1 cellular context compared by ENCODE assay signal in genomic region chr2:191476901-191477300, GRCh38.
A peak's percentile ranks its signal among the peaks of the same experiment; 100 is the strongest.
TF ChIP-seq lines count a peak whose summit lies in the region.

No MANE protein-coding gene starts in this region.

TF ChIP-seq in HepG2, 621 proteins besides CTCF, POLR2A, EP300 and RAD21 (continued from another document):
- TF ChIP-seq ZNF687 (CRISPR knock-in tag; IDR thresholded peaks at IDR 0.05) (no peak), GRHL1 (CRISPR knock-in tag; conservative IDR thresholded peaks at IDR 0.05) (no peak), DRAP1 (CRISPR knock-in tag; IDR thresholded peaks at IDR 0.05) (no peak), STAG1 (CRISPR knock-in tag; IDR thresholded peaks at IDR 0.05) (peak; percentile 32), RCOR2 (CRISPR knock-in tag; IDR thresholded peaks at IDR 0.05) (no peak), THAP11 (CRISPR knock-in tag; IDR thresholded peaks at IDR 0.05) (no peak), ZNF570 (CRISPR knock-in tag; IDR thresholded peaks at IDR 0.05; ENCODE audit: borderline replicate concordance) (no peak), IRX3 (CRISPR knock-in tag; IDR thresholded peaks at IDR 0.05; ENCODE audit: borderline replicate concordance, low read depth) (no peak)
TF ChIP-seq in HepG2: peak in this region for 2.
